ENCODE assay signal across 8 cellular contexts in the genomic region with DNA sequence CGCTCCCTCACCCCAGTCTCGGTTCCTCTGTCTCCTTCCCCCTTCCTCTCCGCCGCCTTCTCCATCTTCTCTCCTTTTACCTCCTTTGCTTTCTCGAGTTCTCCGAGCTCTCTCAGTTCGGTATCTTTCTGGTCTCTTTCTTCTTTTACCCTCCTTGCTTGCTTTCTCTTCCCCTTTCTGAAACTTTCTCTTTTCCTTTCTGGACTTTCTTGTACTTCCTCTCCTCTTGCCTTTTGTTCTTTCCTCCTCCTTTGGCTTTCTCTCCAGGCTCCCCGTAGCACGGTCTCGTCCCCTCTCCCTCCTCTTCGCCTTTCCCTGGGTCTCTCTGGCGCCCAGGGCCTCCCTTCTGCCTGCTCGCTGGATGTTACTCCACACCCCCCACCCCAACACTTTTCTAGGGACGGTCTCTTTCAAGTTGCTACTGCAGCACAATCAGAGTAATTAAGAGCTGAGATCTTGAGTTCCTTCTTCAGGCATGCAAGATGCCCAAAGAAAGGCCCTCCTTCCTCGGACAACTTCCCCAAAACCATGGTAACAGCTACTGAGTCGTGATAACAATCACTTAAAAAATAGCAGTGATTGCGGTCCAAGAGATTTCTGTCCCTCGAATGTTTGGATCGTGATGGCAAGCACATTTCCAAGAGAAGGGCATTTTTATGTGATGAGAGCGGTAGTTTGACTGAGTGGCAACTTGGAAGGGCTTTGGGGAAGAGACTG. TPM values are rescaled to one million over a fixed set of nuclear protein-coding genes. Genes with fewer than 3 reads are reported as not detected.
A peak's percentile ranks its signal among the peaks of the same experiment; 100 is the strongest.
DNase-seq lines count a peak whose midpoint lies in the region; ATAC-seq and TF ChIP-seq lines count a peak whose summit lies in the region.

No MANE protein-coding gene starts in this region.

- TF ChIP-seq CTCF in adrenal gland (IDR thresholded peaks at IDR 0.05) (peak in 1 of 6 experiments; percentile 12), kidney epithelial cell (IDR thresholded peaks at IDR 0.05; ENCODE audit: insufficient read depth, low read length, poor library complexity, severe bottlenecking) (peak; percentile 20), transverse colon (IDR thresholded peaks at IDR 0.05) (no peak), lower leg skin (IDR thresholded peaks at IDR 0.05) (no peak)

- H3K9me3 Mint-ChIP-seq in activated T-cell treated with anti-CD3 and anti-CD28 coated beads, Interleukin-2, amount 50 U/mL, for 72 hours, result peaks cover 0 to 1% of the 10 kb centered on the region in 2 donors
- H3K9me3 Mint-ChIP-seq in activated T-cell treated with anti-CD3 and anti-CD28 coated beads, Interleukin-2, amount 50 U/mL, for 24 hours, result no peaks in the 10 kb centered on the region

- TF ChIP-seq POLR2A in adrenal gland (IDR thresholded peaks at IDR 0.05) (no peak), transverse colon (IDR thresholded peaks at IDR 0.05) (no peak), lower leg skin (IDR thresholded peaks at IDR 0.05) (no peak)

- intact Hi-C loops in adrenal gland (cut with DNase I) (no loop called here), transverse colon (cut with DNase I; ENCODE audit: low total_unique reads) (no loop called here), lower leg skin (cut with DNase I; ENCODE audit: low total_unique reads) (no loop called here)

- H3K4me1 ChIP-seq in adrenal gland (replicated peaks in 1 of 2), result peaks cover 22 to 43% of the 10 kb centered on the region in 2 donors
- peaks cover 12 to 50% (median 42%) of the 10 kb centered on the region in 4 donors for H3K4me1 ChIP-seq in transverse colon

- peak overlapping the region in 3 of 5 donors; percentile 84 for H3K27ac ChIP-seq in adrenal gland
- H3K27ac ChIP-seq in transverse colon, result peak overlapping the region; percentile 46 to 73 (median 50)

- DNase-seq in activated T-cell treated with anti-CD3 and anti-CD28 coated beads, Interleukin-2, amount 50 U/mL, for 72 hours, result no peak
- DNase-seq in activated T-cell treated with anti-CD3 and anti-CD28 coated beads, Interleukin-2, amount 50 U/mL, for 24 hours, result no peak
- DNase-seq in adrenal gland, result peak in 2 of 7 donors; percentile 4 to 12
- DNase-seq in kidney epithelial cell (ENCODE audit: low read depth), result no peak
- DNase-seq in transverse colon, result no peak
- no peak for DNase-seq in ureter (ENCODE audit: low spot score)
- DNase-seq in lower leg skin (ENCODE audit: low spot score in 2 of 2), result no peak

- no peaks in the 10 kb centered on the region for H3K36me3 ChIP-seq in adrenal gland (replicated peaks in 1 of 2)
- no peaks in the 10 kb centered on the region for H3K36me3 ChIP-seq in kidney epithelial cell (ENCODE audit: control insufficient read depth, insufficient read depth, low read length)
- no peaks in the 10 kb centered on the region for H3K36me3 ChIP-seq in transverse colon

- H3K27me3 ChIP-seq in adrenal gland (peaks cover 9% of the 10 kb centered on the region), kidney epithelial cell (ENCODE audit: control insufficient read depth, insufficient read depth, low read length) (no peaks in the 10 kb centered on the region), transverse colon (peaks cover 93% of the 10 kb centered on the region)

- peaks cover 6% of the 10 kb centered on the region for H3K4me1 Mint-ChIP-seq in activated T-cell treated with anti-CD3 and anti-CD28 coated beads, Interleukin-2, amount 50 U/mL, for 72 hours (ENCODE audit: low read depth)
- H3K4me1 Mint-ChIP-seq in activated T-cell treated with anti-CD3 and anti-CD28 coated beads, Interleukin-2, amount 50 U/mL, for 24 hours (ENCODE audit: low read depth), result peaks cover 16% of the 10 kb centered on the region

- peaks cover 2 to 5% of the 10 kb centered on the region in 2 donors for H3K36me3 Mint-ChIP-seq in activated T-cell treated with anti-CD3 and anti-CD28 coated beads, Interleukin-2, amount 50 U/mL, for 72 hours (ENCODE audit: insufficient read depth in 2 of 2)
- no peaks in the 10 kb centered on the region for H3K36me3 Mint-ChIP-seq in activated T-cell treated with anti-CD3 and anti-CD28 coated beads, Interleukin-2, amount 50 U/mL, for 24 hours (ENCODE audit: low read depth)

- TF ChIP-seq EP300 in transverse colon (IDR thresholded peaks at IDR 0.05; ENCODE audit: low read depth), result no peak

- in situ Hi-C loops in transverse colon (cut with MboI; ENCODE audit: low pct_ligation_motif_present in 1 of 4, low pct_unique_long_range_greater_than_20kb in 1 of 4, low sequenced_read_pairs in 3 of 4), result no loop called here

- H3K27me3 Mint-ChIP-seq in activated T-cell treated with anti-CD3 and anti-CD28 coated beads, Interleukin-2, amount 50 U/mL, for 72 hours (ENCODE audit: low read depth), result peaks cover 50% of the 10 kb centered on the region
- peaks cover 70% of the 10 kb centered on the region for H3K27me3 Mint-ChIP-seq in activated T-cell treated with anti-CD3 and anti-CD28 coated beads, Interleukin-2, amount 50 U/mL, for 24 hours

- H3K4me3 ChIP-seq in adrenal gland, result peak overlapping the region in 2 of 4 donors; percentile 38 to 75
- peak overlapping the region; percentile 98 for H3K4me3 ChIP-seq in kidney epithelial cell (ENCODE audit: low read depth, low read length)
- H3K4me3 ChIP-seq in transverse colon, result peak overlapping the region in 3 of 4 donors; percentile 29 to 51 (median 39)
- no peak overlapping the region for H3K4me3 ChIP-seq in lower leg skin (ENCODE audit: low read depth, poor library complexity, severe bottlenecking)

- H3K27ac Mint-ChIP-seq in activated T-cell treated with anti-CD3 and anti-CD28 coated beads, Interleukin-2, amount 50 U/mL, for 72 hours, result no peak overlapping the region
- no peak overlapping the region for H3K27ac Mint-ChIP-seq in activated T-cell treated with anti-CD3 and anti-CD28 coated beads, Interleukin-2, amount 50 U/mL, for 24 hours

- peak overlapping the region; percentile 53 to 55 for H3K4me3 Mint-ChIP-seq in activated T-cell treated with anti-CD3 and anti-CD28 coated beads, Interleukin-2, amount 50 U/mL, for 72 hours
- no peak overlapping the region for H3K4me3 Mint-ChIP-seq in activated T-cell treated with anti-CD3 and anti-CD28 coated beads, Interleukin-2, amount 50 U/mL, for 24 hours

- no peak for ATAC-seq in activated T-cell treated with anti-CD3 and anti-CD28 coated beads, Interleukin-2, amount 50 U/mL, for 72 hours (replicated peaks in 1 of 2)
- ATAC-seq in HG02885 (IDR thresholded peaks at IDR 0.05; ENCODE audit: poor library complexity, unreplicated experiment), result no peak

- WGBS in adrenal gland, 4 donors, result 15 to 24% (median 19%) methylated on average over 20 of the region's 20 CpGs
- 7 to 23% methylated on average over 5 to 20 of the region's 20 CpGs for WGBS in transverse colon (ENCODE audit: low coverage in 1 of 2), 2 donors
- 24 to 25% methylated on average over 20 of the region's 20 CpGs for WGBS in lower leg skin, 2 donors

- H3K9me3 ChIP-seq in adrenal gland (replicated peaks in 1 of 3), result no peaks in the 10 kb centered on the region
- H3K9me3 ChIP-seq in transverse colon, result no peaks in the 10 kb centered on the region

RNA-seq across cellular contexts. Expression of a gene that starts 0.5 kb away (rescaled TPM):
- under 1 TPM in 1 of 2 donors, not detected in 1; 0.21 TPM for total RNA-seq in activated T-cell treated with anti-CD3 and anti-CD28 coated beads, Interleukin-2, amount 50 U/mL, for 72 hours
- total RNA-seq in adrenal gland, result 10 to 100 TPM in 4 of 8 donors, 1 to 10 TPM in 4; 3.3 to 24.9 (median 9.6) TPM
- polyA plus RNA-seq in adrenal gland, result 1 to 10 TPM in 2 of 3 donors, under 1 TPM in 1; 0.74 to 3.1 (median 1.6) TPM
- total RNA-seq in kidney epithelial cell, result 35.3 and 49.4 TPM in 2 replicates
- total RNA-seq in transverse colon, result under 1 TPM; 0.14 to 0.79 (median 0.39) TPM
- total RNA-seq in ureter, result 2.4 TPM
- total RNA-seq in lower leg skin, result 10 to 100 TPM; 34.4 to 41.1 (median 36.6) TPM
